1 cellular context compared by ENCODE assay signal in the genomic region with DNA sequence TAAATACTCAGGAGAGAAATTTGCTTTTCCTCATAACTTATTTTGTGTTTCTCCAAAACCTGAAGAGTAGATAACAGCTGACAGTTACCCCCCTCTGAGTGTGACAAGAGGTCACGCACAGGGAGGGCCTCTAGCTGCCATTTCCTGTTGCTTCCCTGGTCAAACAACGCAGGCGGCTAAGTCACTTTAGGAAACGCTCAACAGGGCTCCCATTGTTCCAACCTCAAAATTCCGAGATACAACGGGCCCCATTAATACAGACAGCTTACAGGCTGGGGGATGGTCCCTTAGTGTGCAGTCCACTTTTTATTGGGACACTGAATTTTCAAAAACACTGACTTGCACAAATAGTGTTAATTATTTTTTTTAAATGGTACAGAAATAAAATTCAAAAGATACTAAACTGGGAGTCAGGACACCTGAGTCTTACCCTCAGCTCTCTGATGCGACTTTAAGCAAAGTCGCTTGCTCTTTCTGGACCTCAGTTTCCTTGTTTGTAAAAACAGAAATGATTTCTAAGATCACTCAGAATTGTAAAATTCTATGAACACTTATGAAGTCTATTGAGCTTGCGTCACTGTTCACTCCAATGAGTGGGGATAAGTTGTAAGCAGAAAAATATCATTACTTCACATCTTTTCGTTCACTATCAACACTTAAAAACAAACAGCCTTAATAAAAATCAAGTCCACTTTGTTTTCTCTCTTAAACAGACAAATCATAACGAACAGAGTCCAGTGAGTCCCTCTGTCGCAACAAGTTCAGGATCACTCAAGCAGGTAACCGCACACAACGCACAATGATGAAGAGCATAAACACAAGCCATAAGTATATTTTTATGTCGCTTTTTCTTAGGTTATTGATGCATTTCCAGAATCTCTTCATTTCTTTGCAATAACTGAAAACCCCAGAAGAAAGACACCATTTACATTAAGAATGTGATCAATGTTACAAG.
TF ChIP-seq lines count a peak whose summit lies in the region.

No MANE protein-coding gene starts in this region.

TF ChIP-seq in HepG2, 621 proteins besides CTCF, POLR2A, EP300 and RAD21 (continued from another document and continues in another):
- TF ChIP-seq, protein P1, sequence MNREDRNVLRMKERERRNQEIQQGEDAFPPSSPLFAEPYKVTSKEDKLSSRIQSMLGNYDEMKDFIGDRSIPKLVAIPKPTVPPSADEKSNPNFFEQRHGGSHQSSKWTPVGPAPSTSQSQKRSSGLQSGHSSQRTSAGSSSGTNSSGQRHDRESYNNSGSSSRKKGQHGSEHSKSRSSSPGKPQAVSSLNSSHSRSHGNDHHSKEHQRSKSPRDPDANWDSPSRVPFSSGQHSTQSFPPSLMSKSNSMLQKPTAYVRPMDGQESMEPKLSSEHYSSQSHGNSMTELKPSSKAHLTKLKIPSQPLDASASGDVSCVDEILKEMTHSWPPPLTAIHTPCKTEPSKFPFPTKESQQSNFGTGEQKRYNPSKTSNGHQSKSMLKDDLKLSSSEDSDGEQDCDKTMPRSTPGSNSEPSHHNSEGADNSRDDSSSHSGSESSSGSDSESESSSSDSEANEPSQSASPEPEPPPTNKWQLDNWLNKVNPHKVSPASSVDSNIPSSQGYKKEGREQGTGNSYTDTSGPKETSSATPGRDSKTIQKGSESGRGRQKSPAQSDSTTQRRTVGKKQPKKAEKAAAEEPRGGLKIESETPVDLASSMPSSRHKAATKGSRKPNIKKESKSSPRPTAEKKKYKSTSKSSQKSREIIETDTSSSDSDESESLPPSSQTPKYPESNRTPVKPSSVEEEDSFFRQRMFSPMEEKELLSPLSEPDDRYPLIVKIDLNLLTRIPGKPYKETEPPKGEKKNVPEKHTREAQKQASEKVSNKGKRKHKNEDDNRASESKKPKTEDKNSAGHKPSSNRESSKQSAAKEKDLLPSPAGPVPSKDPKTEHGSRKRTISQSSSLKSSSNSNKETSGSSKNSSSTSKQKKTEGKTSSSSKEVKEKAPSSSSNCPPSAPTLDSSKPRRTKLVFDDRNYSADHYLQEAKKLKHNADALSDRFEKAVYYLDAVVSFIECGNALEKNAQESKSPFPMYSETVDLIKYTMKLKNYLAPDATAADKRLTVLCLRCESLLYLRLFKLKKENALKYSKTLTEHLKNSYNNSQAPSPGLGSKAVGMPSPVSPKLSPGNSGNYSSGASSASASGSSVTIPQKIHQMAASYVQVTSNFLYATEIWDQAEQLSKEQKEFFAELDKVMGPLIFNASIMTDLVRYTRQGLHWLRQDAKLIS (CRISPR knock-in tag; IDR thresholded peaks at IDR 0.05) = no peak
- TF ChIP-seq ZNF17 (CRISPR knock-in tag; IDR thresholded peaks at IDR 0.05) = no peak
- TF ChIP-seq HOXA5 (CRISPR knock-in tag; IDR thresholded peaks at IDR 0.05) = no peak
- TF ChIP-seq, protein P2, sequence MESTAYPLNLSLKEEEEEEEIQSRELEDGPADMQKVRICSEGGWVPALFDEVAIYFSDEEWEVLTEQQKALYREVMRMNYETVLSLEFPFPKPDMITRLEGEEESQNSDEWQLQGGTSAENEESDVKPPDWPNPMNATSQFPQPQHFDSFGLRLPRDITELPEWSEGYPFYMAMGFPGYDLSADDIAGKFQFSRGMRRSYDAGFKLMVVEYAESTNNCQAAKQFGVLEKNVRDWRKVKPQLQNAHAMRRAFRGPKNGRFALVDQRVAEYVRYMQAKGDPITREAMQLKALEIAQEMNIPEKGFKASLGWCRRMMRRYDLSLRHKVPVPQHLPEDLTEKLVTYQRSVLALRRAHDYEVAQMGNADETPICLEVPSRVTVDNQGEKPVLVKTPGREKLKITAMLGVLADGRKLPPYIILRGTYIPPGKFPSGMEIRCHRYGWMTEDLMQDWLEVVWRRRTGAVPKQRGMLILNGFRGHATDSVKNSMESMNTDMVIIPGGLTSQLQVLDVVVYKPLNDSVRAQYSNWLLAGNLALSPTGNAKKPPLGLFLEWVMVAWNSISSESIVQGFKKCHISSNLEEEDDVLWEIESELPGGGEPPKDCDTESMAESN (CRISPR knock-in tag; conservative IDR thresholded peaks at IDR 0.05) = no peak
- TF ChIP-seq ZNF530 (CRISPR knock-in tag; IDR thresholded peaks at IDR 0.05; ENCODE audit: low read depth) = no peak
- no peak for TF ChIP-seq KAT2B (IDR thresholded peaks at IDR 0.05; ENCODE audit: borderline replicate concordance, low read depth, low read length)
- TF ChIP-seq, protein P3, sequence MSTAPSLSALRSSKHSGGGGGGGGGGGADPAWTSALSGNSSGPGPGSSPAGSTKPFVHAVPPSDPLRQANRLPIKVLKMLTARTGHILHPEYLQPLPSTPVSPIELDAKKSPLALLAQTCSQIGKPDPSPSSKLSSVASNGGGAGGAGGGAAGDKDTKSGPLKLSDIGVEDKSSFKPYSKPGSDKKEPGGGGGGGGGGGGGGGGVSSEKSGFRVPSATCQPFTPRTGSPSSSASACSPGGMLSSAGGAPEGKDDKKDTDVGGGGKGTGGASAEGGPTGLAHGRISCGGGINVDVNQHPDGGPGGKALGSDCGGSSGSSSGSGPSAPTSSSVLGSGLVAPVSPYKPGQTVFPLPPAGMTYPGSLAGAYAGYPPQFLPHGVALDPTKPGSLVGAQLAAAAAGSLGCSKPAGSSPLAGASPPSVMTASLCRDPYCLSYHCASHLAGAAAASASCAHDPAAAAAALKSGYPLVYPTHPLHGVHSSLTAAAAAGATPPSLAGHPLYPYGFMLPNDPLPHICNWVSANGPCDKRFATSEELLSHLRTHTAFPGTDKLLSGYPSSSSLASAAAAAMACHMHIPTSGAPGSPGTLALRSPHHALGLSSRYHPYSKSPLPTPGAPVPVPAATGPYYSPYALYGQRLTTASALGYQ (CRISPR knock-in tag; IDR thresholded peaks at IDR 0.05) = peak; percentile 68; the same call in 1 of the 2 replicates
- no peak for TF ChIP-seq ZNF761 (CRISPR knock-in tag; conservative IDR thresholded peaks at IDR 0.05)
- TF ChIP-seq, protein P4, sequence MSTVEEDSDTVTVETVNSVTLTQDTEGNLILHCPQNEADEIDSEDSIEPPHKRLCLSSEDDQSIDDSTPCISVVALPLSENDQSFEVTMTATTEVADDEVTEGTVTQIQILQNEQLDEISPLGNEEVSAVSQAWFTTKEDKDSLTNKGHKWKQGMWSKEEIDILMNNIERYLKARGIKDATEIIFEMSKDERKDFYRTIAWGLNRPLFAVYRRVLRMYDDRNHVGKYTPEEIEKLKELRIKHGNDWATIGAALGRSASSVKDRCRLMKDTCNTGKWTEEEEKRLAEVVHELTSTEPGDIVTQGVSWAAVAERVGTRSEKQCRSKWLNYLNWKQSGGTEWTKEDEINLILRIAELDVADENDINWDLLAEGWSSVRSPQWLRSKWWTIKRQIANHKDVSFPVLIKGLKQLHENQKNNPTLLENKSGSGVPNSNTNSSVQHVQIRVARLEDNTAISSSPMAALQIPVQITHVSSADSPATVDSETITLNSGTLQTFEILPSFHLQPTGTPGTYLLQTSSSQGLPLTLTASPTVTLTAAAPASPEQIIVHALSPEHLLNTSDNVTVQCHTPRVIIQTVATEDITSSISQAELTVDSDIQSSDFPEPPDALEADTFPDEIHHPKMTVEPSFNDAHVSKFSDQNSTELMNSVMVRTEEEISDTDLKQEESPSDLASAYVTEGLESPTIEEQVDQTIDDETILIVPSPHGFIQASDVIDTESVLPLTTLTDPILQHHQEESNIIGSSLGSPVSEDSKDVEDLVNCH (CRISPR knock-in tag; IDR thresholded peaks at IDR 0.05) = no peak
- TF ChIP-seq ZNF20 (CRISPR knock-in tag; IDR thresholded peaks at IDR 0.05) = no peak
- TF ChIP-seq HOXA7 (CRISPR knock-in tag; IDR thresholded peaks at IDR 0.05) = no peak
- TF ChIP-seq ZNF746 (CRISPR knock-in tag; IDR thresholded peaks at IDR 0.05) = peak; percentile 81; the same call in 1 of the 2 replicates
- TF ChIP-seq ISX (CRISPR knock-in tag; conservative IDR thresholded peaks at IDR 0.05) = no peak
- no peak for TF ChIP-seq ATRX (CRISPR knock-in tag; IDR thresholded peaks at IDR 0.05; ENCODE audit: borderline replicate concordance)
- TF ChIP-seq NFE2L1 (CRISPR knock-in tag; IDR thresholded peaks at IDR 0.05; ENCODE audit: borderline replicate concordance) = no peak
- TF ChIP-seq ZNF296 (CRISPR knock-in tag; conservative IDR thresholded peaks at IDR 0.05) = no peak
- no peak for TF ChIP-seq ZNF337 (CRISPR knock-in tag; IDR thresholded peaks at IDR 0.05; ENCODE audit: borderline replicate concordance, low read depth)
- TF ChIP-seq HOXA3 (CRISPR knock-in tag; IDR thresholded peaks at IDR 0.05) = peak; percentile 93
- no peak for TF ChIP-seq TOE1 (CRISPR knock-in tag; IDR thresholded peaks at IDR 0.05)
- TF ChIP-seq, protein P5, sequence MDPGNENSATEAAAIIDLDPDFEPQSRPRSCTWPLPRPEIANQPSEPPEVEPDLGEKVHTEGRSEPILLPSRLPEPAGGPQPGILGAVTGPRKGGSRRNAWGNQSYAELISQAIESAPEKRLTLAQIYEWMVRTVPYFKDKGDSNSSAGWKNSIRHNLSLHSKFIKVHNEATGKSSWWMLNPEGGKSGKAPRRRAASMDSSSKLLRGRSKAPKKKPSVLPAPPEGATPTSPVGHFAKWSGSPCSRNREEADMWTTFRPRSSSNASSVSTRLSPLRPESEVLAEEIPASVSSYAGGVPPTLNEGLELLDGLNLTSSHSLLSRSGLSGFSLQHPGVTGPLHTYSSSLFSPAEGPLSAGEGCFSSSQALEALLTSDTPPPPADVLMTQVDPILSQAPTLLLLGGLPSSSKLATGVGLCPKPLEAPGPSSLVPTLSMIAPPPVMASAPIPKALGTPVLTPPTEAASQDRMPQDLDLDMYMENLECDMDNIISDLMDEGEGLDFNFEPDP (CRISPR knock-in tag; conservative IDR thresholded peaks at IDR 0.05) = 0 out of 2 replicates have a peak, but pooled peaks have one; percentile 92
- TF ChIP-seq KLF16 (CRISPR knock-in tag; IDR thresholded peaks at IDR 0.05) = no peak; a peak in 1 of 4 replicates
- TF ChIP-seq SMYD3 (CRISPR knock-in tag; IDR thresholded peaks at IDR 0.05) = no peak
- TF ChIP-seq, protein P6, sequence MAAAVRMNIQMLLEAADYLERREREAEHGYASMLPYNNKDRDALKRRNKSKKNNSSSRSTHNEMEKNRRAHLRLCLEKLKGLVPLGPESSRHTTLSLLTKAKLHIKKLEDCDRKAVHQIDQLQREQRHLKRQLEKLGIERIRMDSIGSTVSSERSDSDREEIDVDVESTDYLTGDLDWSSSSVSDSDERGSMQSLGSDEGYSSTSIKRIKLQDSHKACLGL (CRISPR knock-in tag; IDR thresholded peaks at IDR 0.05) = no peak
- no peak for TF ChIP-seq REL (CRISPR knock-in tag; conservative IDR thresholded peaks at IDR 0.05)
- no peak for TF ChIP-seq JUND (CRISPR knock-in tag; IDR thresholded peaks at IDR 0.05)
- TF ChIP-seq PHF5A (CRISPR knock-in tag; IDR thresholded peaks at IDR 0.05; ENCODE audit: low read depth, unreplicated experiment) = peak; percentile 64
- no peak for TF ChIP-seq ZNF619 (CRISPR knock-in tag; IDR thresholded peaks at IDR 0.05)
- TF ChIP-seq, protein P7, sequence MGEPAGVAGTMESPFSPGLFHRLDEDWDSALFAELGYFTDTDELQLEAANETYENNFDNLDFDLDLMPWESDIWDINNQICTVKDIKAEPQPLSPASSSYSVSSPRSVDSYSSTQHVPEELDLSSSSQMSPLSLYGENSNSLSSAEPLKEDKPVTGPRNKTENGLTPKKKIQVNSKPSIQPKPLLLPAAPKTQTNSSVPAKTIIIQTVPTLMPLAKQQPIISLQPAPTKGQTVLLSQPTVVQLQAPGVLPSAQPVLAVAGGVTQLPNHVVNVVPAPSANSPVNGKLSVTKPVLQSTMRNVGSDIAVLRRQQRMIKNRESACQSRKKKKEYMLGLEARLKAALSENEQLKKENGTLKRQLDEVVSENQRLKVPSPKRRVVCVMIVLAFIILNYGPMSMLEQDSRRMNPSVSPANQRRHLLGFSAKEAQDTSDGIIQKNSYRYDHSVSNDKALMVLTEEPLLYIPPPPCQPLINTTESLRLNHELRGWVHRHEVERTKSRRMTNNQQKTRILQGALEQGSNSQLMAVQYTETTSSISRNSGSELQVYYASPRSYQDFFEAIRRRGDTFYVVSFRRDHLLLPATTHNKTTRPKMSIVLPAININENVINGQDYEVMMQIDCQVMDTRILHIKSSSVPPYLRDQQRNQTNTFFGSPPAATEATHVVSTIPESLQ (CRISPR knock-in tag; conservative IDR thresholded peaks at IDR 0.05) = no peak
- peak; percentile 70 for TF ChIP-seq HMG20A (CRISPR knock-in tag; IDR thresholded peaks at IDR 0.05; ENCODE audit: borderline replicate concordance)
- TF ChIP-seq ZNF441 (CRISPR knock-in tag; IDR thresholded peaks at IDR 0.05; ENCODE audit: borderline replicate concordance) = no peak
- TF ChIP-seq, protein P8, sequence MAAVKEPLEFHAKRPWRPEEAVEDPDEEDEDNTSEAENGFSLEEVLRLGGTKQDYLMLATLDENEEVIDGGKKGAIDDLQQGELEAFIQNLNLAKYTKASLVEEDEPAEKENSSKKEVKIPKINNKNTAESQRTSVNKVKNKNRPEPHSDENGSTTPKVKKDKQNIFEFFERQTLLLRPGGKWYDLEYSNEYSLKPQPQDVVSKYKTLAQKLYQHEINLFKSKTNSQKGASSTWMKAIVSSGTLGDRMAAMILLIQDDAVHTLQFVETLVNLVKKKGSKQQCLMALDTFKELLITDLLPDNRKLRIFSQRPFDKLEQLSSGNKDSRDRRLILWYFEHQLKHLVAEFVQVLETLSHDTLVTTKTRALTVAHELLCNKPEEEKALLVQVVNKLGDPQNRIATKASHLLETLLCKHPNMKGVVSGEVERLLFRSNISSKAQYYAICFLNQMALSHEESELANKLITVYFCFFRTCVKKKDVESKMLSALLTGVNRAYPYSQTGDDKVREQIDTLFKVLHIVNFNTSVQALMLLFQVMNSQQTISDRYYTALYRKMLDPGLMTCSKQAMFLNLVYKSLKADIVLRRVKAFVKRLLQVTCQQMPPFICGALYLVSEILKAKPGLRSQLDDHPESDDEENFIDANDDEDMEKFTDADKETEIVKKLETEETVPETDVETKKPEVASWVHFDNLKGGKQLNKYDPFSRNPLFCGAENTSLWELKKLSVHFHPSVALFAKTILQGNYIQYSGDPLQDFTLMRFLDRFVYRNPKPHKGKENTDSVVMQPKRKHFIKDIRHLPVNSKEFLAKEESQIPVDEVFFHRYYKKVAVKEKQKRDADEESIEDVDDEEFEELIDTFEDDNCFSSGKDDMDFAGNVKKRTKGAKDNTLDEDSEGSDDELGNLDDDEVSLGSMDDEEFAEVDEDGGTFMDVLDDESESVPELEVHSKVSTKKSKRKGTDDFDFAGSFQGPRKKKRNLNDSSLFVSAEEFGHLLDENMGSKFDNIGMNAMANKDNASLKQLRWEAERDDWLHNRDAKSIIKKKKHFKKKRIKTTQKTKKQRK (IDR thresholded peaks at IDR 0.05; ENCODE audit: low read length) = no peak
- peak; percentile 95 for TF ChIP-seq RXRB (CRISPR knock-in tag; IDR thresholded peaks at IDR 0.05; ENCODE audit: borderline replicate concordance)
- TF ChIP-seq, protein P9, sequence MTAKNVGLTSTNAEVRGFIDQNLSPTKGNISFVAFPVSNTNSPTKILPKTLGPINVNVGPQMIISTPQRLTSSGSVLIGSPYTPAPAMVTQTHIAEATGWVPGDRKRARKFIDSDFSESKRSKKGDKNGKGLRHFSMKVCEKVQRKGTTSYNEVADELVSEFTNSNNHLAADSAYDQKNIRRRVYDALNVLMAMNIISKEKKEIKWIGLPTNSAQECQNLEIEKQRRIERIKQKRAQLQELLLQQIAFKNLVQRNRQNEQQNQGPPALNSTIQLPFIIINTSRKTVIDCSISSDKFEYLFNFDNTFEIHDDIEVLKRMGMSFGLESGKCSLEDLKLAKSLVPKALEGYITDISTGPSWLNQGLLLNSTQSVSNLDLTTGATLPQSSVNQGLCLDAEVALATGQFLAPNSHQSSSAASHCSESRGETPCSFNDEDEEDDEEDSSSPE (CRISPR knock-in tag; IDR thresholded peaks at IDR 0.05) = peak; percentile 51
- peak; percentile 62; the same call in 1 of the 2 replicates for TF ChIP-seq POLR2G (IDR thresholded peaks at IDR 0.05; ENCODE audit: low read depth, low read length)
- no peak for TF ChIP-seq ARID2 (CRISPR knock-in tag; IDR thresholded peaks at IDR 0.05; ENCODE audit: borderline replicate concordance)
- no peak for TF ChIP-seq ZNF777 (CRISPR knock-in tag; IDR thresholded peaks at IDR 0.05)
